ENCODE assay signal across 16 cellular contexts in genomic region chr2:182406221-182406620, GRCh38. TPM values are rescaled to one million over a fixed set of nuclear protein-coding genes. Genes with fewer than 3 reads are reported as not detected.
"Had no signal": no experiment of that assay in that cellular context is flagged by ENCODE, and none has a peak within 500 bp of the region (broad histone marks: within the 10 kb centered on the region; RNA-seq: fewer than 3 reads in every experiment).

No MANE protein-coding gene starts in this region.

- DNase-seq: activated naive CD4-positive, alpha-beta T cell treated with Interleukin-2 at 50 U/mL for 16 hours; erythroblast; foreskin melanocyte; head of caudate nucleus; left colon; midbrain; spleen; stomach; T-helper 1 cell; T1000; thyroid gland had no signal

- H3K27me3 ChIP-seq: ascending aorta, spleen, stomach, thyroid gland had no signal

- H3K27ac ChIP-seq: spleen, stomach, thyroid gland had no signal

- H3K4me1 ChIP-seq: spleen, stomach had no signal

- H3K4me3 ChIP-seq: ascending aorta, lung, spleen, stomach, thyroid gland had no signal

- ATAC-seq: activated CD4-positive, CD25-positive, alpha-beta regulatory T cell treated with anti-CD3 and anti-CD28 coated beads, Interleukin-2, amount 50 U/mL, for 24 hours; left colon; sciatic nerve had no signal

- H3K36me3 ChIP-seq: ascending aorta, spleen, stomach, thyroid gland had no signal

- H3K9me3 ChIP-seq: ascending aorta, spleen, stomach, thyroid gland had no signal

RNA-seq across cellular contexts. Expression of gene PDE1A, which starts 20.6 kb away (rescaled TPM):
- total RNA-seq: activated CD8-positive, alpha-beta memory T cell treated with anti-CD3 and anti-CD28 coated beads for 36 hours had no signal
